12 cellular contexts compared by ENCODE assay signal in genomic region chr12:65327207-65328076, GRCh38. TPM values are rescaled to one million over a fixed set of nuclear protein-coding genes. Genes with fewer than 3 reads are reported as not detected.
DNase-seq lines count a peak whose midpoint lies in the region; ATAC-seq and TF ChIP-seq lines count a peak whose summit lies in the region.
"Had no signal": no experiment of that assay in that cellular context is flagged by ENCODE, and none has a peak within 500 bp of the region (broad histone marks: within the 10 kb centered on the region; RNA-seq: fewer than 3 reads in every experiment).

No MANE protein-coding gene starts in this region.

- H3K9me3 Mint-ChIP-seq in nephron: no peaks in the 10 kb centered on the region
- H3K9me3 Mint-ChIP-seq: stimulated activated naive CD8-positive, alpha-beta T cell treated with anti-CD3 and anti-CD28 coated beads, Interleukin-15, Interleukin-2, amounts not matched to agents 100 ng/mL and 50 ng/mL, for 24 hours had no signal

- peaks cover 42% of the 10 kb centered on the region for H3K4me1 Mint-ChIP-seq in nephron

- H3K4me3 ChIP-seq in fibroblast of mammary gland (ENCODE audit: control insufficient read depth, low read depth, low read length): no peak overlapping the region
- H3K4me3 ChIP-seq: neural progenitor cell had no signal

- H3K36me3 Mint-ChIP-seq in nephron (ENCODE audit: low read depth): no peaks in the 10 kb centered on the region

- ATAC-seq in HG03196 (IDR thresholded peaks at IDR 0.05; ENCODE audit: unreplicated experiment): no peak

- no peak for TF ChIP-seq CTCF in AG09319 (IDR thresholded peaks at IDR 0.05; ENCODE audit: low read depth, low read length)
- TF ChIP-seq CTCF in fibroblast of mammary gland (conservative IDR thresholded peaks at IDR 0.05; ENCODE audit: control insufficient read depth, insufficient read depth, low read depth, low read length): no peak
- no peak for TF ChIP-seq CTCF in nephron (IDR thresholded peaks at IDR 0.05; ENCODE audit: unreplicated experiment in 3 of 3)

- peak overlapping the region; percentile 46 to 55 (median 53) for H3K4me3 Mint-ChIP-seq in nephron
- H3K4me3 Mint-ChIP-seq: neural progenitor cell; stimulated activated naive CD8-positive, alpha-beta T cell treated with anti-CD3 and anti-CD28 coated beads, Interleukin-15, Interleukin-2, amounts not matched to agents 100 ng/mL and 50 ng/mL, for 24 hours had no signal

- peak overlapping the region; percentile 91 to 99 (median 93) for H3K27ac Mint-ChIP-seq in nephron
- H3K27ac Mint-ChIP-seq: neural progenitor cell; stimulated activated naive CD8-positive, alpha-beta T cell treated with anti-CD3 and anti-CD28 coated beads, Interleukin-15, Interleukin-2, amounts not matched to agents 100 ng/mL and 50 ng/mL, for 24 hours had no signal

- peak; percentile 72 for DNase-seq in AG09319 (ENCODE audit: extremely low read depth, low read depth)
- peak; percentile 83 for DNase-seq in fibroblast of mammary gland (ENCODE audit: low read depth)
- DNase-seq in NCI-H2196 (lab: John Stamatoyannopoulos, UW; ENCODE audit: unreplicated experiment): no peak
- no peak for DNase-seq in stimulated activated CD4-positive, alpha-beta T cell treated with anti-CD3 and anti-CD28 coated beads, Interleukin-2, amount 100 ng/mL, for 48 hours
- no peak for DNase-seq in GOT3 (lab: John Stamatoyannopoulos, UW)
- DNase-seq: NCI-H1092; stimulated activated CD4-positive, alpha-beta T cell treated with anti-CD3 and anti-CD28 coated beads, Interleukin-2, amount 100 ng/mL, for 24 hours had no signal

- no peaks in the 10 kb centered on the region for H3K27me3 Mint-ChIP-seq in nephron (ENCODE audit: low read depth)

TF ChIP-seq in PFSK-1, 5 proteins besides CTCF, POLR2A, EP300 and RAD21:
- no peak for TF ChIP-seq TAF1 (IDR thresholded peaks at IDR 0.05; ENCODE audit: borderline replicate concordance, insufficient read depth, low read length)
- no peak for TF ChIP-seq FOXP2 (optimal IDR thresholded peaks at IDR 0.05; ENCODE audit: borderline replicate concordance, extremely low read depth, extremely low read length, insufficient read depth)
- TF ChIP-seq, protein P1, sequence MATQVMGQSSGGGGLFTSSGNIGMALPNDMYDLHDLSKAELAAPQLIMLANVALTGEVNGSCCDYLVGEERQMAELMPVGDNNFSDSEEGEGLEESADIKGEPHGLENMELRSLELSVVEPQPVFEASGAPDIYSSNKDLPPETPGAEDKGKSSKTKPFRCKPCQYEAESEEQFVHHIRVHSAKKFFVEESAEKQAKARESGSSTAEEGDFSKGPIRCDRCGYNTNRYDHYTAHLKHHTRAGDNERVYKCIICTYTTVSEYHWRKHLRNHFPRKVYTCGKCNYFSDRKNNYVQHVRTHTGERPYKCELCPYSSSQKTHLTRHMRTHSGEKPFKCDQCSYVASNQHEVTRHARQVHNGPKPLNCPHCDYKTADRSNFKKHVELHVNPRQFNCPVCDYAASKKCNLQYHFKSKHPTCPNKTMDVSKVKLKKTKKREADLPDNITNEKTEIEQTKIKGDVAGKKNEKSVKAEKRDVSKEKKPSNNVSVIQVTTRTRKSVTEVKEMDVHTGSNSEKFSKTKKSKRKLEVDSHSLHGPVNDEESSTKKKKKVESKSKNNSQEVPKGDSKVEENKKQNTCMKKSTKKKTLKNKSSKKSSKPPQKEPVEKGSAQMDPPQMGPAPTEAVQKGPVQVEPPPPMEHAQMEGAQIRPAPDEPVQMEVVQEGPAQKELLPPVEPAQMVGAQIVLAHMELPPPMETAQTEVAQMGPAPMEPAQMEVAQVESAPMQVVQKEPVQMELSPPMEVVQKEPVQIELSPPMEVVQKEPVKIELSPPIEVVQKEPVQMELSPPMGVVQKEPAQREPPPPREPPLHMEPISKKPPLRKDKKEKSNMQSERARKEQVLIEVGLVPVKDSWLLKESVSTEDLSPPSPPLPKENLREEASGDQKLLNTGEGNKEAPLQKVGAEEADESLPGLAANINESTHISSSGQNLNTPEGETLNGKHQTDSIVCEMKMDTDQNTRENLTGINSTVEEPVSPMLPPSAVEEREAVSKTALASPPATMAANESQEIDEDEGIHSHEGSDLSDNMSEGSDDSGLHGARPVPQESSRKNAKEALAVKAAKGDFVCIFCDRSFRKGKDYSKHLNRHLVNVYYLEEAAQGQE (IDR thresholded peaks at IDR 0.05; ENCODE audit: insufficient read depth in 1 of 2, low read depth in 2 of 2, low read length in 2 of 2): no peak
- TF ChIP-seq SIN3A (IDR thresholded peaks at IDR 0.05; ENCODE audit: borderline replicate concordance, insufficient read depth, low read length): 0 out of 2 replicates have a peak, but pooled peaks have one; percentile 73
- peak; percentile 44; the same call in 1 of the 2 replicates for TF ChIP-seq POLR2AphosphoS5 (IDR thresholded peaks at IDR 0.05; ENCODE audit: low read depth, low read length)
TF ChIP-seq in PFSK-1: peak in this region for 2.

RNA-seq across cellular contexts. Expression of gene MSRB3, which starts 49.0 kb away (rescaled TPM):
- 10.3 TPM for polyA plus RNA-seq in PFSK-1 (2012; ENCODE audit: insufficient read length, low read depth)

Comparison
In these comparisons a context has a peak if more than half of its experiments do, and no peak if none do; other contexts are left out.
1. DNase-seq: peak in AG09319 (single experiment) and fibroblast of mammary gland (single experiment); none in NCI-H2196 (single experiment), stimulated activated CD4-positive, alpha-beta T cell treated with anti-CD3 and anti-CD28 coated beads, Interleukin-2, amount 100 ng/mL, for 48 hours (0 of 2) and GOT3 (single experiment).